15 cellular contexts compared by ENCODE assay signal in the genomic region with DNA sequence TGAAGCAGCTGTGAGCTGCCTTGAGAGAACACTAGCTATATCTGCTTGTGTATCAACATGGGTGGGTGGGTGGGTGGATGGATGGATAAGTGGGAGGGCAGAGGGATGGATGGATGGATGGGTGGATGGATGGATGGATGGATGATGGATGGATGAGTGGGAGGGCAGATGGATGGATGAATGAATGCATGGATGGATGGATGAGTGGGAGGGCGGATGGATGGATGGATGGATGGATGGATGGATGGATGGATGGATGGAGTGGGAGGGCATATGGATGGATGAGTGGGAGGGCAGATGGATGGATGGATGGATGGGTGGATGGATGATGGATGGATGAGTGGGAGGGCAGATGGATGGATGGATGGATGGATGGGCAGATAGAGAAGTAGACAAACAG.
DNase-seq lines count a peak whose midpoint lies in the region; ATAC-seq and TF ChIP-seq lines count a peak whose summit lies in the region.
"Had no signal": no experiment of that assay in that cellular context is flagged by ENCODE, and none has a peak within 500 bp of the region (broad histone marks: within the 10 kb centered on the region; RNA-seq: fewer than 3 reads in every experiment).

No MANE protein-coding gene starts in this region.

- no peak overlapping the region for H3K14ac ChIP-seq in neuronal stem cell (ENCODE audit: low read length)

- H3K4me1 Mint-ChIP-seq in activated naive CD4-positive, alpha-beta T cell treated with anti-CD3 and anti-CD28 coated beads, Interleukin-2, amount 50 U/mL, for 24 hours: peaks cover 56% of the 10 kb centered on the region
- peaks cover 31% of the 10 kb centered on the region for H3K4me1 Mint-ChIP-seq in activated naive CD8-positive, alpha-beta T cell treated with anti-CD3 and anti-CD28 coated beads for 36 hours
- peaks cover 37% of the 10 kb centered on the region for H3K4me1 Mint-ChIP-seq in memory B cell

- no peak for DNase-seq in activated naive CD4-positive, alpha-beta T cell treated with anti-CD3 and anti-CD28 coated beads, Interleukin-2, amount 50 U/mL, for 16 hours
- no peak for DNase-seq in activated naive CD8-positive, alpha-beta T cell treated with anti-CD3 and anti-CD28 coated beads for 36 hours
- DNase-seq in memory B cell (ENCODE audit: low spot score in 2 of 2): no peak
- no peak for DNase-seq in upper lobe of right lung
- no peak for DNase-seq in activated gamma-delta T cell (lab: John Stamatoyannopoulos, UW)
- no peak for DNase-seq in neuronal stem cell (ENCODE audit: low spot score)
- DNase-seq: adrenal gland; kidney glomerular epithelial cell; NCI-H1694 treated with DMSO at 0.1 percent for 48 hours; NCI-H446 treated with DMSO at 0.1 percent for 48 hours; psoas muscle; stimulated activated CD4-positive, alpha-beta T cell treated with anti-CD3 and anti-CD28 coated beads, Interleukin-15, amount 100 ng/mL, for 24 hours; thyroid gland had no signal

- peaks cover 23% of the 10 kb centered on the region for H3K36me3 ChIP-seq in upper lobe of right lung
- H3K36me3 ChIP-seq in neuronal stem cell (replicated peaks in 1 of 2; ENCODE audit: control insufficient read depth in 2 of 2, insufficient read depth in 2 of 2, low read length in 2 of 2): no peaks in the 10 kb centered on the region
- H3K36me3 ChIP-seq: thyroid gland had no signal

- no peak overlapping the region for H2BK12ac ChIP-seq in neuronal stem cell (ENCODE audit: low read length)

- H3K36me3 Mint-ChIP-seq in activated naive CD4-positive, alpha-beta T cell treated with anti-CD3 and anti-CD28 coated beads, Interleukin-2, amount 50 U/mL, for 24 hours: peaks cover 3% of the 10 kb centered on the region
- H3K36me3 Mint-ChIP-seq in activated naive CD8-positive, alpha-beta T cell treated with anti-CD3 and anti-CD28 coated beads for 36 hours: peaks cover 30% of the 10 kb centered on the region
- H3K36me3 Mint-ChIP-seq in memory B cell: peaks cover 19% of the 10 kb centered on the region

- no peak overlapping the region for H2AFZ ChIP-seq in neuronal stem cell (ENCODE audit: low read length)

- ATAC-seq in memory B cell (ENCODE audit: low read depth) (no peak), upper lobe of right lung (no peak), GM18502 (IDR thresholded peaks at IDR 0.05; ENCODE audit: poor library complexity, unreplicated experiment) (no peak)

- no peak overlapping the region for H3K18ac ChIP-seq in neuronal stem cell (ENCODE audit: low read length)

- no peaks in the 10 kb centered on the region for H3K79me1 ChIP-seq in neuronal stem cell (ENCODE audit: low read depth, low read length)

- H3K9me3 ChIP-seq in upper lobe of right lung: no peaks in the 10 kb centered on the region
- no peaks in the 10 kb centered on the region for H3K9me3 ChIP-seq in neuronal stem cell (replicated peaks in 1 of 2; ENCODE audit: control insufficient read depth in 2 of 2, insufficient read depth in 1 of 2, low read depth in 1 of 2, low read length in 2 of 2)
- H3K9me3 ChIP-seq: adrenal gland, psoas muscle, thyroid gland had no signal

- no peak overlapping the region for H4K91ac ChIP-seq in neuronal stem cell (ENCODE audit: low read depth, low read length, poor library complexity)

- H2AK5ac ChIP-seq in neuronal stem cell (ENCODE audit: low read depth, low read length): no peak overlapping the region

- H3K4me1 ChIP-seq in upper lobe of right lung (peaks cover 31% of the 10 kb centered on the region), neuronal stem cell (ENCODE audit: control insufficient read depth in 2 of 2, insufficient read depth in 1 of 2, low read depth in 1 of 2, low read length in 2 of 2) (peaks cover 0 to 4% of the 10 kb centered on the region in 2 donors)
- H3K4me1 ChIP-seq: psoas muscle had no signal

- H4K8ac ChIP-seq in neuronal stem cell (ENCODE audit: low read depth, low read length): no peak overlapping the region

- H3K9me3 Mint-ChIP-seq in activated naive CD4-positive, alpha-beta T cell treated with anti-CD3 and anti-CD28 coated beads, Interleukin-2, amount 50 U/mL, for 24 hours: no peaks in the 10 kb centered on the region
- H3K9me3 Mint-ChIP-seq in activated naive CD8-positive, alpha-beta T cell treated with anti-CD3 and anti-CD28 coated beads for 36 hours: no peaks in the 10 kb centered on the region
- H3K9me3 Mint-ChIP-seq in memory B cell: no peaks in the 10 kb centered on the region

- H3K27me3 Mint-ChIP-seq in activated naive CD4-positive, alpha-beta T cell treated with anti-CD3 and anti-CD28 coated beads, Interleukin-2, amount 50 U/mL, for 24 hours: no peaks in the 10 kb centered on the region
- H3K27me3 Mint-ChIP-seq in activated naive CD8-positive, alpha-beta T cell treated with anti-CD3 and anti-CD28 coated beads for 36 hours: no peaks in the 10 kb centered on the region
- H3K27me3 Mint-ChIP-seq in memory B cell: no peaks in the 10 kb centered on the region

- WGBS in neuronal stem cell (ENCODE audit: extremely low coverage in 2 of 2, insufficient read length in 2 of 2, insufficient replicate concordance in 1 of 2), 2 donors: no CpG with 5 or more reads among the region's 1 CpG

- intact Hi-C loops in upper lobe of right lung (cut with DNase I): no loop called here

- no peak overlapping the region for H2BK120ac ChIP-seq in neuronal stem cell (ENCODE audit: low read depth, low read length)

- no peak overlapping the region for H3K9ac ChIP-seq in neuronal stem cell (ENCODE audit: low read depth, low read length, poor library complexity)

- no peak overlapping the region for H2BK15ac ChIP-seq in neuronal stem cell (ENCODE audit: low read length)

- no peaks in the 10 kb centered on the region for H3K27me3 ChIP-seq in upper lobe of right lung
- H3K27me3 ChIP-seq in neuronal stem cell (ENCODE audit: control insufficient read depth in 3 of 3, insufficient read depth in 3 of 3, low read depth in 1 of 3, low read length in 3 of 3): no peaks in the 10 kb centered on the region
- H3K27me3 ChIP-seq: adrenal gland, thyroid gland had no signal

- no peak overlapping the region for H3K4me2 ChIP-seq in neuronal stem cell (ENCODE audit: insufficient read depth, low read length, poor library complexity, severe bottlenecking)

- H3K4me3 Mint-ChIP-seq in activated naive CD4-positive, alpha-beta T cell treated with anti-CD3 and anti-CD28 coated beads, Interleukin-2, amount 50 U/mL, for 24 hours: peak overlapping the region; percentile 93
- H3K4me3 Mint-ChIP-seq in activated naive CD8-positive, alpha-beta T cell treated with anti-CD3 and anti-CD28 coated beads for 36 hours: peak overlapping the region; percentile 9
- peak overlapping the region; percentile 61 for H3K4me3 Mint-ChIP-seq in memory B cell

- H2BK5ac ChIP-seq in neuronal stem cell (ENCODE audit: low read length): no peak overlapping the region

- H3K4ac ChIP-seq in neuronal stem cell (ENCODE audit: low read length): no peak overlapping the region

- TF ChIP-seq CTCF in upper lobe of right lung (IDR thresholded peaks at IDR 0.05): no peak

- no peak overlapping the region for H3K27ac ChIP-seq in upper lobe of right lung
- H3K27ac ChIP-seq in neuronal stem cell (replicated peaks; ENCODE audit: low read length): no peak overlapping the region
- H3K27ac ChIP-seq: psoas muscle, thyroid gland had no signal

- H3K27ac Mint-ChIP-seq in activated naive CD4-positive, alpha-beta T cell treated with anti-CD3 and anti-CD28 coated beads, Interleukin-2, amount 50 U/mL, for 24 hours: no peak overlapping the region
- H3K27ac Mint-ChIP-seq in activated naive CD8-positive, alpha-beta T cell treated with anti-CD3 and anti-CD28 coated beads for 36 hours: peak overlapping the region; percentile 37
- H3K27ac Mint-ChIP-seq in memory B cell: no peak overlapping the region

- peak overlapping the region; percentile 52 for H3K4me3 ChIP-seq in upper lobe of right lung
- no peak overlapping the region for H3K4me3 ChIP-seq in neuronal stem cell (ENCODE audit: low read length in 2 of 2)
- H3K4me3 ChIP-seq: thyroid gland had no signal

- no peak overlapping the region for H3K23ac ChIP-seq in neuronal stem cell (ENCODE audit: low read depth, low read length, poor library complexity)

Comparison
In these comparisons a context has a peak if more than half of its experiments do, and no peak if none do; other contexts are left out.
1. H3K4me3 Mint-ChIP-seq: peak in every context shown above with its lines; median percentile 93 in activated naive CD4-positive, alpha-beta T cell treated with anti-CD3 and anti-CD28 coated beads, Interleukin-2, amount 50 U/mL, for 24 hours; 61 in memory B cell; 9 in activated naive CD8-positive, alpha-beta T cell treated with anti-CD3 and anti-CD28 coated beads for 36 hours.